8 cellular contexts compared by ENCODE assay signal in the genomic region with DNA sequence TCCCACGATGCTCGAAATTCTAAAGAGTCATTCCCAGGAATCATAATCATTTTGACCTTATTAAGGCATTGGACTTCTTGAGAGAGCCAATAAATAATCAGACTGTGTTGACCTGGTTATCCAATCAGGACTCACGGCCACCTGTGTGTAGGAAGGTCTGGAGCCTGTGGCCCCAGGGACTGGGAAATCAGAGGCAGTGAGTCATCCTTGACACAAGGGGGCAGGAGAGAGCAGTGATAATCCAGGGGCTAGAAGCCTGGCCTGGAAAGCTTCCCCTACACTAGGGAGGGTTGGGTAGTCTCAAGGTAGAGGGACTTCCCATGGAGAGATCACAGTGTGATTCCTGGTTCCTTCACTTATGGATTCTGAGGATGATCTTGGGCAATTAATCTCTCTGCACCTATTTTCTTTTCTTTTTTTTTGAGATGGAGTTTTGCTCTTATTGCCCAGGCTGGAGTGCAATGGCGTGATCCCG. TPM values are rescaled to one million over a fixed set of nuclear protein-coding genes. Genes with fewer than 3 reads are reported as not detected.
DNase-seq lines count a peak whose midpoint lies in the region; ATAC-seq, FAIRE-seq and TF ChIP-seq lines count a peak whose summit lies in the region.

No MANE protein-coding gene starts in this region.

- no peak overlapping the region for H2BK12ac ChIP-seq in trophoblast cell (ENCODE audit: low read length)

- peaks cover 40% of the 10 kb centered on the region for H3K4me1 Mint-ChIP-seq in activated T-helper 17 cell treated with anti-CD3 and anti-CD28 coated beads, Interleukin-2, amount 50 U/mL, for 72 hours

- H3K18ac ChIP-seq in trophoblast cell (ENCODE audit: low read length), result no peak overlapping the region

- H3K4me1 ChIP-seq in foreskin keratinocyte (peaks cover 19% of the 10 kb centered on the region), trophoblast cell (ENCODE audit: control insufficient read depth in 1 of 2, insufficient read depth in 2 of 2, low read length in 2 of 2) (no peaks in the 10 kb centered on the region)

- peaks cover 50% of the 10 kb centered on the region for H3K36me3 Mint-ChIP-seq in activated T-helper 17 cell treated with anti-CD3 and anti-CD28 coated beads, Interleukin-2, amount 50 U/mL, for 72 hours (ENCODE audit: low read depth)

- H3K36me3 ChIP-seq in trophoblast cell (ENCODE audit: control insufficient read depth in 1 of 2, insufficient read depth in 2 of 2, low read length in 2 of 2), result no peaks in the 10 kb centered on the region

- peak; percentile 54 for ATAC-seq in activated T-helper 17 cell treated with anti-CD3 and anti-CD28 coated beads, Interleukin-2, amount 50 U/mL, for 72 hours (replicated peaks)
- ATAC-seq in foreskin keratinocyte (peak; percentile 80), GM21526 (IDR thresholded peaks at IDR 0.05; ENCODE audit: low FRiP score, unreplicated experiment) (no peak)

- H3K27ac ChIP-seq in foreskin keratinocyte (no peak overlapping the region), trophoblast cell (ENCODE audit: low read depth, low read length) (no peak overlapping the region)

- no peak overlapping the region for H3K23ac ChIP-seq in trophoblast cell (ENCODE audit: low read length)

- H3K9me3 ChIP-seq in trophoblast cell (ENCODE audit: insufficient read depth, low read depth, low read length), result no peaks in the 10 kb centered on the region

- H2BK120ac ChIP-seq in trophoblast cell (ENCODE audit: insufficient read depth, low read length, poor library complexity), result no peak overlapping the region

- no peak overlapping the region for H4K12ac ChIP-seq in trophoblast cell (ENCODE audit: low read depth, low read length)

- FAIRE-seq in RCC 7860 (lab: Jason Lieb, UNC), result no peak

- H4K91ac ChIP-seq in trophoblast cell (ENCODE audit: low read depth, low read length), result no peak overlapping the region

- H3K27ac Mint-ChIP-seq in activated T-helper 17 cell treated with anti-CD3 and anti-CD28 coated beads, Interleukin-2, amount 50 U/mL, for 72 hours, result no peak overlapping the region

- H3K4me3 Mint-ChIP-seq in activated T-helper 17 cell treated with anti-CD3 and anti-CD28 coated beads, Interleukin-2, amount 50 U/mL, for 72 hours, result peak overlapping the region; percentile 96

- TF ChIP-seq CTCF in LNCAP (IDR thresholded peaks at IDR 0.05) (peak; percentile 67; the same call in 1 of the 2 replicates), foreskin keratinocyte (conservative IDR thresholded peaks at IDR 0.05) (peak; percentile 91)

- H3K9ac ChIP-seq in trophoblast cell (ENCODE audit: low read length), result no peak overlapping the region

- no peak overlapping the region for H2AK5ac ChIP-seq in trophoblast cell (ENCODE audit: low read length)

- no peak overlapping the region for H3K14ac ChIP-seq in trophoblast cell (ENCODE audit: low read length)

- no peaks in the 10 kb centered on the region for H3K27me3 ChIP-seq in foreskin keratinocyte
- H3K27me3 ChIP-seq in trophoblast cell (ENCODE audit: insufficient read depth, low read length), result no peaks in the 10 kb centered on the region

- no peak overlapping the region for H3K4me3 ChIP-seq in trophoblast cell (ENCODE audit: low read depth, low read length)

- no peak overlapping the region for H4K8ac ChIP-seq in trophoblast cell (ENCODE audit: low read depth, low read length)

- no peaks in the 10 kb centered on the region for H3K27me3 Mint-ChIP-seq in activated T-helper 17 cell treated with anti-CD3 and anti-CD28 coated beads, Interleukin-2, amount 50 U/mL, for 72 hours

- no peak overlapping the region for H2BK5ac ChIP-seq in trophoblast cell (ENCODE audit: low read depth, low read length, poor library complexity)

- H3K4me2 ChIP-seq in trophoblast cell (ENCODE audit: low read length), result no peak overlapping the region

- no peaks in the 10 kb centered on the region for H3K9me3 Mint-ChIP-seq in activated T-helper 17 cell treated with anti-CD3 and anti-CD28 coated beads, Interleukin-2, amount 50 U/mL, for 72 hours

- H3K79me1 ChIP-seq in trophoblast cell (ENCODE audit: low read length), result no peaks in the 10 kb centered on the region

- no peaks in the 10 kb centered on the region for H3K79me2 ChIP-seq in trophoblast cell (ENCODE audit: control insufficient read depth, insufficient read depth, low read length, poor library complexity)

- no CpG with 5 or more reads among the region's 5 CpGs for WGBS in trophoblast cell (ENCODE audit: extremely low coverage, insufficient coverage, insufficient read length)

- no peak overlapping the region for H2AFZ ChIP-seq in trophoblast cell (ENCODE audit: insufficient read depth, low read length, poor library complexity)

- H3K4ac ChIP-seq in trophoblast cell (ENCODE audit: low read depth, low read length), result no peak overlapping the region

- peak; percentile 60 to 63 for DNase-seq in AML-193 (lab: John Stamatoyannopoulos, UW)
- peak; percentile 50 for DNase-seq in GM19238 (ENCODE audit: insufficient read length, low spot score)
- DNase-seq in RCC 7860 (ENCODE audit: low spot score), result peak; percentile 64
- DNase-seq in foreskin keratinocyte, result peak; percentile 47 to 71
- DNase-seq in trophoblast cell, result peak; percentile 77 to 90

RNA-seq across cellular contexts. Expression of a gene that starts 4.7 kb away (rescaled TPM):
- total RNA-seq in activated T-helper 17 cell treated with anti-CD3 and anti-CD28 coated beads, Interleukin-2, amount 50 U/mL, for 72 hours, result 10 to 100 TPM; 21.9 to 26.1 TPM
- total RNA-seq in foreskin keratinocyte, result 14.9 and 18.9 TPM in 2 replicates
- polyA plus RNA-seq in foreskin keratinocyte, result 9.5 and 9.7 TPM in 2 replicates
- 0.57 and 0.79 TPM in 2 replicates for polyA plus RNA-seq in trophoblast cell (2013)

RNA-seq across cellular contexts. Expression of a gene that starts 15.8 kb away (rescaled TPM):
- 10 to 100 TPM; 17.5 to 26.4 TPM for total RNA-seq in activated T-helper 17 cell treated with anti-CD3 and anti-CD28 coated beads, Interleukin-2, amount 50 U/mL, for 72 hours
- total RNA-seq in foreskin keratinocyte, result 31.6 and 34.8 TPM in 2 replicates
- 12.9 and 16.3 TPM in 2 replicates for polyA plus RNA-seq in foreskin keratinocyte
- polyA plus RNA-seq in trophoblast cell (2013), result 11.1 and 11.2 TPM in 2 replicates

RNA-seq across cellular contexts. Expression of a gene that starts 50.1 kb away (rescaled TPM):
- 10 to 100 TPM; 40.9 to 60.4 TPM for total RNA-seq in activated T-helper 17 cell treated with anti-CD3 and anti-CD28 coated beads, Interleukin-2, amount 50 U/mL, for 72 hours
- total RNA-seq in foreskin keratinocyte, result 39.4 and 46.5 TPM in 2 replicates
- 36.5 and 39.7 TPM in 2 replicates for polyA plus RNA-seq in foreskin keratinocyte
- polyA plus RNA-seq in trophoblast cell (2013), result 9.0 and 9.8 TPM in 2 replicates
